ENCODE assay signal across 12 cellular contexts in genomic region chr7:151125835-151126481, GRCh38. TPM values are rescaled to one million over a fixed set of nuclear protein-coding genes. Genes with fewer than 3 reads are reported as not detected.
DNase-seq lines count a peak whose midpoint lies in the region; ATAC-seq and TF ChIP-seq lines count a peak whose summit lies in the region.
"Had no signal": no experiment of that assay in that cellular context is flagged by ENCODE, and none has a peak within 500 bp of the region (broad histone marks: within the 10 kb centered on the region; RNA-seq: fewer than 3 reads in every experiment).

No MANE protein-coding gene starts in this region.

- H3K27me3 Mint-ChIP-seq in type B pancreatic cell: peaks cover 3% of the 10 kb centered on the region
- H3K27me3 Mint-ChIP-seq in activated CD4-positive, alpha-beta memory T cell treated with anti-CD3 and anti-CD28 coated beads, Interleukin-2, amount 10 ng/mL, durations not matched to agents 7 days and 5 days: no peaks in the 10 kb centered on the region

- peak overlapping the region; percentile 82 for H3K4me3 Mint-ChIP-seq in type B pancreatic cell
- no peak overlapping the region for H3K4me3 Mint-ChIP-seq in activated CD4-positive, alpha-beta memory T cell treated with anti-CD3 and anti-CD28 coated beads, Interleukin-2, amount 10 ng/mL, durations not matched to agents 7 days and 5 days

- peak; percentile 80 for ATAC-seq in mucosa of descending colon

- H3K79me2 ChIP-seq in fibroblast of lung (ENCODE audit: control insufficient read depth, insufficient read depth, low read length): no peaks in the 10 kb centered on the region
- no peaks in the 10 kb centered on the region for H3K79me2 ChIP-seq in PC-9 (ENCODE audit: low read depth)

- no peaks in the 10 kb centered on the region for H3K9me3 Mint-ChIP-seq in type B pancreatic cell
- no peaks in the 10 kb centered on the region for H3K9me3 Mint-ChIP-seq in activated CD4-positive, alpha-beta memory T cell treated with anti-CD3 and anti-CD28 coated beads, Interleukin-2, amount 10 ng/mL, durations not matched to agents 7 days and 5 days

- no peaks in the 10 kb centered on the region; the same call in 1 of the 2 replicates for H3F3A ChIP-seq in PC-9 (ENCODE audit: insufficient read depth, low read depth)

- no peak for TF ChIP-seq CTCF in fibroblast of lung (conservative IDR thresholded peaks at IDR 0.05 in 1 of 2, IDR thresholded peaks at IDR 0.05 in 1 of 2; ENCODE audit: low read depth in 1 of 2, low read length in 2 of 2)
- no peak for TF ChIP-seq CTCF in mucosa of descending colon (IDR thresholded peaks at IDR 0.05)
- TF ChIP-seq CTCF in type B pancreatic cell (conservative IDR thresholded peaks at IDR 0.05): no peak
- no peak for TF ChIP-seq CTCF in PC-9 (conservative IDR thresholded peaks at IDR 0.05)

- POLR2A ChIA-PET in activated CD4-positive, alpha-beta memory T cell treated with anti-CD3 and anti-CD28 coated beads, Interleukin-2, amount 10 ng/mL, durations not matched to agents 7 days and 5 days (lab: Charles Lee): no interaction called here
- POLR2A ChIA-PET in PC-9 (lab: Charles Lee; ENCODE audit: unreplicated experiment): no interaction called here

- no peaks in the 10 kb centered on the region for H3K9me3 ChIP-seq in fibroblast of lung (ENCODE audit: control insufficient read depth, insufficient read depth, low read depth, low read length)
- no peaks in the 10 kb centered on the region for H3K9me3 ChIP-seq in mucosa of descending colon
- no peaks in the 10 kb centered on the region for H3K9me3 ChIP-seq in PC-9 (ENCODE audit: insufficient read depth, low read depth)
- H3K9me3 ChIP-seq: SJSA1 had no signal

- H3K9me2 ChIP-seq in PC-9 (ENCODE audit: insufficient read depth): no peaks in the 10 kb centered on the region

- DNase-seq in NCI-H2227 treated with DMSO at 0.1 percent for 48 hours (lab: John Stamatoyannopoulos, UW) (peak; percentile 74), fibroblast of lung (ENCODE audit: low read depth in 2 of 2) (peak in 1 of 2 donors; percentile 15), mucosa of descending colon (peak; percentile 63 to 81 (median 79)), type B pancreatic cell (ENCODE audit: extremely low spot score, unreplicated experiment) (no peak), PC-9 (no peak)
- no peak for DNase-seq in activated CD4-positive, CD25-positive, alpha-beta regulatory T cell treated with anti-CD3 and anti-CD28 coated beads, Interleukin-2, amount 50 U/mL, for 72 hours
- DNase-seq in activated naive CD4-positive, alpha-beta T cell treated with Interleukin-2 at 50 U/mL for 16 hours: no peak
- no peak for DNase-seq in activated CD4-positive, alpha-beta memory T cell treated with anti-CD3 and anti-CD28 coated beads, Interleukin-2, amount 10 ng/mL, durations not matched to agents 7 days and 5 days
- DNase-seq: NCI-H1092 had no signal

- intact Hi-C loops in mucosa of descending colon (cut with DNase I, micrococcal nuclease) (loop anchor here in 1 of 2 donors (5.0 kb wide), 1 partner anchor 41 kb away; the partner anchor contains the start of gene GBX1), PC-9 (cut with micrococcal nuclease; ENCODE audit: unreplicated experiment) (no loop called here)

- H3K4me1 ChIP-seq in fibroblast of lung (ENCODE audit: control insufficient read depth, extremely low read depth, insufficient read depth, low read length) (peaks cover 5% of the 10 kb centered on the region), mucosa of descending colon (ENCODE audit: low read depth) (peaks cover 12% of the 10 kb centered on the region), PC-9 (replicated peaks; ENCODE audit: insufficient read depth) (no peaks in the 10 kb centered on the region)
- H3K4me1 ChIP-seq: SJSA1 had no signal

- no TSS peak for BruUV-seq in PC-9 (replicated peaks; lab: Mats Ljungman, UMichigan)

- peak overlapping the region; percentile 26 for H3K27ac Mint-ChIP-seq in type B pancreatic cell
- H3K27ac Mint-ChIP-seq in activated CD4-positive, alpha-beta memory T cell treated with anti-CD3 and anti-CD28 coated beads, Interleukin-2, amount 10 ng/mL, durations not matched to agents 7 days and 5 days: no peak overlapping the region

- CTCF ChIA-PET in activated CD4-positive, alpha-beta memory T cell treated with anti-CD3 and anti-CD28 coated beads, Interleukin-2, amount 10 ng/mL, durations not matched to agents 7 days and 5 days (lab: Charles Lee): interaction anchor here (1.0 kb wide), 1 partner anchor 15 kb away, joined by 3 read pairs; no protein-coding TSS in a partner anchor
- CTCF ChIA-PET in PC-9 (lab: Charles Lee): interaction anchor here (0.7 kb wide), 1 partner anchor 13 kb away, joined by 8 read pairs; no protein-coding TSS in a partner anchor

- H3K4me2 ChIP-seq in fibroblast of lung (ENCODE audit: extremely low read depth, insufficient read depth, low read length) (peak overlapping the region; percentile 90), PC-9 (no peak overlapping the region)

- H3K27ac ChIP-seq in fibroblast of lung (ENCODE audit: insufficient read depth, low read length): no peak overlapping the region
- H3K27ac ChIP-seq in PC-9: no peak overlapping the region
- H3K27ac ChIP-seq: SJSA1 had no signal

- H3K4me1 Mint-ChIP-seq in type B pancreatic cell (ENCODE audit: unreplicated experiment): peaks cover 16% of the 10 kb centered on the region
- H3K4me1 Mint-ChIP-seq in activated CD4-positive, alpha-beta memory T cell treated with anti-CD3 and anti-CD28 coated beads, Interleukin-2, amount 10 ng/mL, durations not matched to agents 7 days and 5 days: peaks cover 2% of the 10 kb centered on the region

- H3K27me3 ChIP-seq in fibroblast of lung (ENCODE audit: control insufficient read depth, insufficient read depth, low read length): no peaks in the 10 kb centered on the region
- no peaks in the 10 kb centered on the region for H3K27me3 ChIP-seq in PC-9 (ENCODE audit: insufficient read depth, low read depth)
- H3K27me3 ChIP-seq: SJSA1 had no signal

- peak overlapping the region; percentile 23 for H3K9ac ChIP-seq in fibroblast of lung (ENCODE audit: insufficient read depth, low read length)

- H4K20me1 ChIP-seq in fibroblast of lung (ENCODE audit: control insufficient read depth, extremely low read depth, insufficient read depth, low read length) (no peaks in the 10 kb centered on the region), PC-9 (ENCODE audit: insufficient read depth) (peaks cover 11% of the 10 kb centered on the region)

- H2AFZ ChIP-seq in fibroblast of lung (ENCODE audit: low read length) (peak overlapping the region; percentile 26), PC-9 (no peak overlapping the region)

- H3K36me3 ChIP-seq in fibroblast of lung (ENCODE audit: control insufficient read depth, insufficient read depth, low read length) (peaks cover 22% of the 10 kb centered on the region), mucosa of descending colon (ENCODE audit: low read depth) (no peaks in the 10 kb centered on the region), PC-9 (ENCODE audit: low read depth) (no peaks in the 10 kb centered on the region)

- H3K4me3 ChIP-seq in fibroblast of lung (replicated peaks in 1 of 4; ENCODE audit: control extremely low read depth in 1 of 4, insufficient read depth in 1 of 4, low read depth in 3 of 4, low read length in 4 of 4) (peak overlapping the region; percentile 33 to 54 (median 42)), mucosa of descending colon (no peak overlapping the region), PC-9 (no peak overlapping the region)
- H3K4me3 ChIP-seq: SJSA1 had no signal

- H3K36me3 Mint-ChIP-seq in type B pancreatic cell: peaks cover 12% of the 10 kb centered on the region
- peaks cover 2% of the 10 kb centered on the region for H3K36me3 Mint-ChIP-seq in activated CD4-positive, alpha-beta memory T cell treated with anti-CD3 and anti-CD28 coated beads, Interleukin-2, amount 10 ng/mL, durations not matched to agents 7 days and 5 days (ENCODE audit: low read depth)

RNA-seq across cellular contexts. Expression of gene AGAP3, which starts 39.7 kb away (rescaled TPM):
- total RNA-seq in fibroblast of lung: 34.2 and 44.9 TPM in 2 replicates
- polyA plus RNA-seq in fibroblast of lung: 32.9 and 33.5 TPM in 2 replicates
- 38.7 and 42.1 TPM in 2 replicates for polyA plus RNA-seq in fibroblast of lung (2012)
- 84.7 and 88.4 TPM in 2 replicates for polyA minus RNA-seq in fibroblast of lung (ENCODE audit: low replicate concordance)
- 100 to 1,000 TPM in 1 of 3 donors, 10 to 100 TPM in 2; 39.7 to 116 (median 50.6) TPM for total RNA-seq in mucosa of descending colon
- total RNA-seq in type B pancreatic cell (ENCODE audit: low replicate concordance): 95.9 and 114 TPM in 2 replicates
- 10 to 100 TPM; 30.1 to 31.5 TPM for total RNA-seq in activated CD4-positive, alpha-beta memory T cell treated with anti-CD3 and anti-CD28 coated beads, Interleukin-2, amount 10 ng/mL, durations not matched to agents 7 days and 5 days
- 103 TPM in 2 replicates for total RNA-seq in PC-9 (2021)

RNA-seq across cellular contexts. Expression of gene GBX1, which starts 41.5 kb away (rescaled TPM):
- not detected in 2 replicates for total RNA-seq in fibroblast of lung
- polyA plus RNA-seq in fibroblast of lung: not detected in 2 replicates
- not detected in 2 replicates for polyA plus RNA-seq in fibroblast of lung (2012)
- polyA minus RNA-seq in fibroblast of lung (ENCODE audit: low replicate concordance): not detected in 2 replicates
- not detected for total RNA-seq in mucosa of descending colon
- total RNA-seq in type B pancreatic cell (ENCODE audit: low replicate concordance): 0.26 and 0.41 TPM in 2 replicates
- not detected for total RNA-seq in activated CD4-positive, alpha-beta memory T cell treated with anti-CD3 and anti-CD28 coated beads, Interleukin-2, amount 10 ng/mL, durations not matched to agents 7 days and 5 days
- not detected in 2 replicates for total RNA-seq in PC-9 (2021)
- total RNA-seq: dermis microvascular lymphatic vessel endothelial cell, mononuclear cell, SJSA1 had no signal

RNA-seq across cellular contexts. Expression of gene TMUB1, which starts 42.7 kb away (rescaled TPM):
- 14.1 and 20.3 TPM in 2 replicates for total RNA-seq in fibroblast of lung
- 11.9 and 17.1 TPM in 2 replicates for polyA plus RNA-seq in fibroblast of lung
- 28.8 and 39.7 TPM in 2 replicates for polyA plus RNA-seq in fibroblast of lung (2012)
- 4.3 and 4.5 TPM in 2 replicates for polyA minus RNA-seq in fibroblast of lung (ENCODE audit: low replicate concordance)
- 10 to 100 TPM; 54.2 to 63.7 (median 60.8) TPM for total RNA-seq in mucosa of descending colon
- 37.9 and 41.7 TPM in 2 replicates for total RNA-seq in type B pancreatic cell (ENCODE audit: low replicate concordance)
- total RNA-seq in activated CD4-positive, alpha-beta memory T cell treated with anti-CD3 and anti-CD28 coated beads, Interleukin-2, amount 10 ng/mL, durations not matched to agents 7 days and 5 days: 10 to 100 TPM; 80.3 to 81.1 TPM
- total RNA-seq in PC-9 (2021): 87.8 and 99.3 TPM in 2 replicates

RNA-seq across cellular contexts. Expression of gene FASTK, which starts 45.3 kb away (rescaled TPM):
- total RNA-seq in fibroblast of lung (64.7 and 69.5 TPM in 2 replicates), mucosa of descending colon (100 to 1,000 TPM in 1 of 3 donors, 10 to 100 TPM in 2; 78.6 to 122 (median 98.5) TPM), type B pancreatic cell (ENCODE audit: low replicate concordance) (100 and 118 TPM in 2 replicates), PC-9 (2021) (104 and 126 TPM in 2 replicates)
- polyA plus RNA-seq in fibroblast of lung: 33.8 and 34.1 TPM in 2 replicates
- polyA plus RNA-seq in fibroblast of lung (2012): 51.1 and 54.7 TPM in 2 replicates
- 95.5 and 104 TPM in 2 replicates for polyA minus RNA-seq in fibroblast of lung (ENCODE audit: low replicate concordance)
- total RNA-seq in activated CD4-positive, alpha-beta memory T cell treated with anti-CD3 and anti-CD28 coated beads, Interleukin-2, amount 10 ng/mL, durations not matched to agents 7 days and 5 days: 10 to 100 TPM; 70.0 to 72.7 TPM

Comparison
In these comparisons a context has a peak if more than half of its experiments do, and no peak if none do; other contexts are left out.
1. DNase-seq: peak in NCI-H2227 treated with DMSO at 0.1 percent for 48 hours (single experiment) and mucosa of descending colon (3 of 3); none in type B pancreatic cell (single experiment), activated CD4-positive, CD25-positive, alpha-beta regulatory T cell treated with anti-CD3 and anti-CD28 coated beads, Interleukin-2, amount 50 U/mL, for 72 hours (single experiment), activated naive CD4-positive, alpha-beta T cell treated with Interleukin-2 at 50 U/mL for 16 hours (single experiment), activated CD4-positive, alpha-beta memory T cell treated with anti-CD3 and anti-CD28 coated beads, Interleukin-2, amount 10 ng/mL, durations not matched to agents 7 days and 5 days (single experiment) and PC-9 (0 of 2).
2. H3K4me3 ChIP-seq: peak in fibroblast of lung (4 of 4); none in mucosa of descending colon (single experiment) and PC-9 (single experiment).